36 cellular contexts compared by ENCODE assay signal in the genomic region with DNA sequence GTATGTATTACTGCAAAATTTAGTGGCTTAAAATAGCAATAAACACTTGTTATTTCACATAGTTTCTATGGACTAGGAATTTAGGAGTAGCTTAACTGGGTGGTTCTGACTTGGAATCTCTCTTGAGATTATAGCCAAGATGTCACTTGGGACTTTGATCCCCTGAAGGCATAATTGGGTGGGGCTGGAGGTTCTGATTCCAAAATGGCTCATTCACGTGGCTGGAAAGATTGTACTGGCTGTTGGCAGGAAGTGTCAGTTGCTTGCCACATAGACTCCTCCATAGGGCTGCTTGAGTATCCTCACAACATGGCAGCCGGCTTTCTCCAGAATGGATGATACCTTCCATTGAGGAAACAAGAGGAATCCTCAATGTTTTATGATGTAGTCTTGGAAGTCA. TPM values are rescaled to one million over a fixed set of nuclear protein-coding genes. Genes with fewer than 3 reads are reported as not detected.
A peak's percentile ranks its signal among the peaks of the same experiment; 100 is the strongest.
DNase-seq lines count a peak whose midpoint lies in the region; ATAC-seq, FAIRE-seq and TF ChIP-seq lines count a peak whose summit lies in the region.
"Had no signal": no experiment of that assay in that cellular context is flagged by ENCODE, and none has a peak within 500 bp of the region (broad histone marks: within the 10 kb centered on the region; RNA-seq: fewer than 3 reads in every experiment).

No MANE protein-coding gene starts in this region.

- H3K27me3 ChIP-seq in small intestine (ENCODE audit: control insufficient read depth in 2 of 2, insufficient read depth in 2 of 2, low read length in 2 of 2) = no peaks in the 10 kb centered on the region
- H3K27me3 ChIP-seq in SJCRH30 = peaks cover 3% of the 10 kb centered on the region; the same call in 1 of the 2 replicates
- H3K27me3 ChIP-seq in brain microvascular endothelial cell (replicated peaks) = no peaks in the 10 kb centered on the region
- H3K27me3 ChIP-seq: BE2C; BLaER1; BLaER1 treated with 17β-estradiol and CSF1 and Interleukin-3, amounts not matched to agents 10 nM and 100 nM had no signal

- H3K9me3 ChIP-seq in mucosa of descending colon = no peaks in the 10 kb centered on the region
- no peaks in the 10 kb centered on the region for H3K9me3 ChIP-seq in small intestine (ENCODE audit: control insufficient read depth, low read depth)
- H3K9me3 ChIP-seq in SJCRH30 (replicated peaks) = no peaks in the 10 kb centered on the region
- H3K9me3 ChIP-seq: BE2C, Caco-2 had no signal

- ATAC-seq in left colon (peak; percentile 92), mucosa of descending colon (peak; percentile 76)
- ATAC-seq: A549; CD8-positive, alpha-beta T cell had no signal

- no peak overlapping the region for H3K4me3 ChIP-seq in mucosa of descending colon
- no peak overlapping the region for H3K4me3 ChIP-seq in small intestine (ENCODE audit: low read depth in 1 of 2, low read length in 2 of 2)
- H3K4me3 ChIP-seq in SJCRH30 = no peak overlapping the region
- H3K4me3 ChIP-seq in brain microvascular endothelial cell (ENCODE audit: low read depth, low read length) = no peak overlapping the region
- H3K4me3 ChIP-seq: A549; BLaER1; BLaER1 treated with 17β-estradiol and CSF1 and Interleukin-3, amounts not matched to agents 10 nM and 100 nM had no signal

- no peak overlapping the region for H3K27ac ChIP-seq in small intestine (ENCODE audit: low read depth in 1 of 2, low read length in 1 of 2)
- no peak overlapping the region for H3K27ac ChIP-seq in SJCRH30
- no peak overlapping the region for H3K27ac ChIP-seq in brain microvascular endothelial cell
- H3K27ac ChIP-seq: 22Rv1; A549; BLaER1; BLaER1 treated with 17β-estradiol and CSF1 and Interleukin-3, amounts not matched to agents 10 nM and 100 nM; C4-2B had no signal

- no peaks in the 10 kb centered on the region for H3K36me3 ChIP-seq in mucosa of descending colon (ENCODE audit: low read depth)
- no peaks in the 10 kb centered on the region for H3K36me3 ChIP-seq in small intestine (ENCODE audit: control insufficient read depth in 2 of 2, insufficient read depth in 2 of 2, low read length in 2 of 2)
- no peaks in the 10 kb centered on the region for H3K36me3 ChIP-seq in SJCRH30
- H3K36me3 ChIP-seq in brain microvascular endothelial cell (replicated peaks) = no peaks in the 10 kb centered on the region
- H3K36me3 ChIP-seq: BE2C had no signal

- no peak for FAIRE-seq in small intestine (lab: Jason Lieb, UNC)
- FAIRE-seq: A204.1, A549, D721Med had no signal

- WGBS in small intestine, 3 donors = 58 to 77% (median 76%) methylated on average over 2 of the region's 2 CpGs

- H3K4me1 ChIP-seq in mucosa of descending colon (ENCODE audit: low read depth) = no peaks in the 10 kb centered on the region
- no peaks in the 10 kb centered on the region for H3K4me1 ChIP-seq in small intestine (ENCODE audit: control insufficient read depth in 2 of 2, insufficient read depth in 1 of 2, low read depth in 1 of 2, low read length in 1 of 2)
- no peaks in the 10 kb centered on the region for H3K4me1 ChIP-seq in SJCRH30
- H3K4me1 ChIP-seq: A549; BE2C; BLaER1; BLaER1 treated with 17β-estradiol and CSF1 and Interleukin-3, amounts not matched to agents 10 nM and 100 nM; Caco-2 had no signal

- peak; percentile 4 for DNase-seq in MV-4-11 (lab: John Stamatoyannopoulos, UW)
- no peak for DNase-seq in left colon
- DNase-seq in mucosa of descending colon = peak in 1 of 3 donors; percentile 13
- DNase-seq in small intestine = peak; percentile 64
- no peak for DNase-seq in SJCRH30
- no peak for DNase-seq in SIG-M5 treated with dmso at 0.1 percent for 504 hours (lab: John Stamatoyannopoulos, UW; ENCODE audit: unreplicated experiment)
- DNase-seq in HuH-7 (ENCODE audit: low spot score) = no peak
- DNase-seq in brain microvascular endothelial cell = no peak
- DNase-seq: 8988T; ACHN; AML-193; BE2C; C1 segment of cervical spinal cord; Caco-2; Calu3; CD4-positive, alpha-beta memory T cell; CD4-positive, alpha-beta T cell; CD4-positive, CD25-positive, alpha-beta regulatory T cell; CD8-positive, alpha-beta memory T cell; CD8-positive, alpha-beta T cell; COR-L47; DMS 273 treated with DMSO at 0.1 percent for 48 hours; DMS153; DMS53; DMS79; DMS79 treated with DMSO at 0.1 percent for 48 hours; DND-41; EL had no signal

- intact Hi-C loops in left colon (cut with DNase I, micrococcal nuclease) = no loop called here
- intact Hi-C loops in mucosa of descending colon (cut with DNase I, micrococcal nuclease) = no loop called here

- in situ Hi-C loops in brain microvascular endothelial cell (cut with HindIII; ENCODE audit: low pct_ligation_motif_present, low sequenced_read_pairs) = no loop called here

- TF ChIP-seq CTCF in mucosa of descending colon (IDR thresholded peaks at IDR 0.05) = no peak
- no peak for TF ChIP-seq CTCF in brain microvascular endothelial cell (IDR thresholded peaks at IDR 0.05; ENCODE audit: low read depth, low read length, missing control alignments)

RNA-seq across cellular contexts. Expression of a gene that starts 11.3 kb away (rescaled TPM):
- total RNA-seq in left colon (100 to 1,000 TPM; 115 to 156 TPM), mucosa of descending colon (100 to 1,000 TPM in 2 of 3 donors, 10 to 100 TPM in 1; 54.6 to 139 (median 121) TPM)
- 10 to 100 TPM in 2 of 3 donors, 1 to 10 TPM in 1; 7.8 to 18.1 (median 17.2) TPM for polyA plus RNA-seq in small intestine
- 2.2 and 2.7 TPM in 2 replicates for total RNA-seq in SJCRH30 (2014; rRNA removed; shearing (Covaris generic))
- polyA plus RNA-seq: CD14-positive monocyte had no signal

RNA-seq across cellular contexts. Expression of a gene that starts 22.4 kb away (rescaled TPM):
- total RNA-seq in left colon (10 to 100 TPM; 15.9 to 28.4 TPM), mucosa of descending colon (10 to 100 TPM; 16.6 to 23.4 (median 22.4) TPM)
- polyA plus RNA-seq in small intestine = 10 to 100 TPM; 17.3 to 20.1 (median 18.4) TPM
- 29.2 and 32.0 TPM in 2 replicates for total RNA-seq in SJCRH30 (2014; rRNA removed; shearing (Covaris generic))

Comparison
In these comparisons a context has a peak if more than half of its experiments do, and no peak if none do; other contexts are left out.
1. DNase-seq: peak in MV-4-11 (single experiment) and small intestine (single experiment); none in left colon (0 of 2), SJCRH30 (0 of 2), SIG-M5 treated with dmso at 0.1 percent for 504 hours (single experiment), HuH-7 (single experiment) and brain microvascular endothelial cell (single experiment).
2. RNA of a gene that starts 11.3 kb away (total RNA-seq): 115 to 156 TPM in left colon and 54.6 to 139 TPM in mucosa of descending colon; 2.2 to 2.7 TPM in SJCRH30; every median in the first group is over 10 times any median in the second.